In the genomic region with DNA sequence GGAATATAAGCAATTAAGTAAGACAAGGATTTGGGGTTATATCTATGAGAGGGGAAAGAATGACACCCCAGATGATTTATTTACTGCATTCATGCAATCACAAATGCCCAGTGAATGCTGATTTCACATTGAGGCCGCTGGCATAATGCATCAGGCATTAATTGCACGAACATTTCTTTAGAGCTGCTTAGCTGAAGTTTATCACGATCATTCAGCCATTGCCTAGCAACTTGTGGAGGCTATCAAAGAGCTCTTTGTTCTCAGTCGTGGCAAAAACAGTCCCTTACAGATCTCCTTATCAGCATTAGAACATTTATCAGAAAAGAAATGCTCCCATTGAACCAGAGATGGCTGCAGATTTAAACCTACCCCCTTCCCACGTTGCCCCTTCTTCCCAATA, we compare ENCODE assay signal across 22 cellular contexts.
DNase-seq lines count a peak whose midpoint lies in the region; ATAC-seq and TF ChIP-seq lines count a peak whose summit lies in the region.
"Had no signal": no experiment of that assay in that cellular context is flagged by ENCODE, and none has a peak within 500 bp of the region (broad histone marks: within the 10 kb centered on the region; RNA-seq: fewer than 3 reads in every experiment).

No MANE protein-coding gene starts in this region.

- no peaks in the 10 kb centered on the region for H3K9me3 Mint-ChIP-seq in T-cell
- H3K9me3 Mint-ChIP-seq: activated CD4-positive, alpha-beta memory T cell treated with anti-CD3 and anti-CD28 coated beads, Interleukin-2, amount 10 ng/mL, durations not matched to agents 7 days and 5 days; CD4-positive, alpha-beta memory T cell; dendritic cell treated with granulocyte-macrophage colony-stimulating factor and Interleukin-4, amounts not matched to agents 40 ng/mL and 50 ng/mL, for 4 days; natural killer cell; T-helper 1 cell treated with Interleukin-12 subunit alpha and Interleukin-12 subunit beta and Interleukin-4 antibody, amounts not matched to agents 30 μg/mL and 1 μg/mL, for 36 hours had no signal

- no peak for TF ChIP-seq CTCF in heart right ventricle (IDR thresholded peaks at IDR 0.05)
- TF ChIP-seq CTCF in tibial nerve (IDR thresholded peaks at IDR 0.05), result no peak

- H3K4me1 Mint-ChIP-seq in T-cell, result no peaks in the 10 kb centered on the region
- H3K4me1 Mint-ChIP-seq: activated CD4-positive, alpha-beta memory T cell treated with anti-CD3 and anti-CD28 coated beads, Interleukin-2, amount 10 ng/mL, durations not matched to agents 7 days and 5 days; CD4-positive, alpha-beta memory T cell; natural killer cell had no signal

- H3K4me1 ChIP-seq in heart right ventricle (peaks cover 0 to 14% (median 8%) of the 10 kb centered on the region in 9 donors), muscle layer of duodenum (ENCODE audit: control insufficient read depth in 1 of 2, insufficient read depth in 2 of 2, low read length in 2 of 2) (no peaks in the 10 kb centered on the region), tibial nerve (peaks cover 0 to 10% (median 4%) of the 10 kb centered on the region in 4 donors)
- H3K4me1 ChIP-seq: gastrocnemius medialis, tibial artery had no signal

- 35 to 47% methylated on average over 5 of the region's 5 CpGs for WGBS in heart right ventricle, 2 donors
- WGBS in tibial nerve, 2 donors, result 37 to 40% methylated on average over 5 of the region's 5 CpGs

- ATAC-seq in Right ventricle myocardium inferior (peak; percentile 55), heart right ventricle (no peak), T-cell (replicated peaks in 1 of 4) (no peak)
- ATAC-seq: gastrocnemius medialis, natural killer cell, psoas muscle had no signal

- H3K27me3 ChIP-seq in heart right ventricle (no peaks in the 10 kb centered on the region), muscle layer of duodenum (ENCODE audit: low read depth, low read length) (no peaks in the 10 kb centered on the region), tibial nerve (no peaks in the 10 kb centered on the region)
- H3K27me3 ChIP-seq: gastrocnemius medialis, tibial artery had no signal

- no peaks in the 10 kb centered on the region for H3K36me3 ChIP-seq in heart right ventricle
- no peaks in the 10 kb centered on the region for H3K36me3 ChIP-seq in muscle layer of duodenum (ENCODE audit: control insufficient read depth in 1 of 2, insufficient read depth in 2 of 2, low read length in 2 of 2)
- no peaks in the 10 kb centered on the region for H3K36me3 ChIP-seq in tibial nerve
- H3K36me3 ChIP-seq: gastrocnemius medialis, tibial artery had no signal

- H3K4me3 ChIP-seq in heart right ventricle (no peak overlapping the region), muscle layer of duodenum (ENCODE audit: low read depth in 1 of 2, low read length in 2 of 2) (no peak overlapping the region), tibial nerve (no peak overlapping the region)
- H3K4me3 ChIP-seq: gastrocnemius medialis, psoas muscle, tibial artery had no signal

- intact Hi-C loops in Right ventricle myocardium inferior (cut with DNase I), result no loop called here
- intact Hi-C loops in heart right ventricle (cut with DNase I), result no loop called here

- H3K36me3 Mint-ChIP-seq in T-cell, result no peaks in the 10 kb centered on the region
- H3K36me3 Mint-ChIP-seq: CD4-positive, alpha-beta memory T cell; natural killer cell had no signal

- no peak overlapping the region for H3K27ac Mint-ChIP-seq in T-cell
- H3K27ac Mint-ChIP-seq: activated CD4-positive, alpha-beta memory T cell treated with anti-CD3 and anti-CD28 coated beads, Interleukin-2, amount 10 ng/mL, durations not matched to agents 7 days and 5 days; CD4-positive, alpha-beta memory T cell; dendritic cell treated with granulocyte-macrophage colony-stimulating factor and Interleukin-4, amounts not matched to agents 40 ng/mL and 50 ng/mL, for 4 days; natural killer cell; T-helper 1 cell treated with Interleukin-12 subunit alpha and Interleukin-12 subunit beta and Interleukin-4 antibody, amounts not matched to agents 30 μg/mL and 1 μg/mL, for 36 hours had no signal

- DNase-seq in Right ventricle myocardium inferior (ENCODE audit: missing footprints), result no peak
- no peak for DNase-seq in heart right ventricle
- peak; percentile 60 for DNase-seq in epidermal melanocyte (ENCODE audit: insufficient read length, low spot score)
- no peak for DNase-seq in tibial nerve (ENCODE audit: low spot score in 2 of 2)
- DNase-seq in OCI-M1 (lab: John Stamatoyannopoulos, UW), result no peak
- no peak for DNase-seq in T-cell
- no peak for DNase-seq in AG20443 (ENCODE audit: low spot score)
- DNase-seq: activated CD4-positive, alpha-beta memory T cell treated with anti-CD3 and anti-CD28 coated beads, Interleukin-2, amount 10 ng/mL, durations not matched to agents 7 days and 5 days; activated naive CD4-positive, alpha-beta T cell treated with anti-CD3 and anti-CD28 coated beads, Interleukin-2, amount 50 U/mL, for 16 hours; activated T-cell treated with anti-CD3 and anti-CD28 coated beads, Interleukin-2, amount 50 U/mL, for 1 hour; CD4-positive, alpha-beta memory T cell; gastrocnemius medialis; IMR-90; MM.1S; natural killer cell; NCI-H345; psoas muscle; tibial artery had no signal

- peaks cover 5 to 7% of the 10 kb centered on the region in 2 donors for H3K27me3 Mint-ChIP-seq in T-cell
- H3K27me3 Mint-ChIP-seq: dendritic cell treated with granulocyte-macrophage colony-stimulating factor and Interleukin-4, amounts not matched to agents 40 ng/mL and 50 ng/mL, for 4 days had no signal

- TF ChIP-seq POLR2A in tibial nerve (IDR thresholded peaks at IDR 0.05), result no peak

- H3K27ac ChIP-seq in heart right ventricle (no peak overlapping the region), muscle layer of duodenum (ENCODE audit: low read length) (peak overlapping the region; percentile 11), tibial nerve (peak overlapping the region in 3 of 4 donors; percentile 26 to 68 (median 56))
- H3K27ac ChIP-seq: epithelial cell of prostate, gastrocnemius medialis, psoas muscle, tibial artery had no signal

- H3K4me3 Mint-ChIP-seq in T-cell, result no peak overlapping the region
- H3K4me3 Mint-ChIP-seq: activated CD4-positive, alpha-beta memory T cell treated with anti-CD3 and anti-CD28 coated beads, Interleukin-2, amount 10 ng/mL, durations not matched to agents 7 days and 5 days; CD4-positive, alpha-beta memory T cell; dendritic cell treated with granulocyte-macrophage colony-stimulating factor and Interleukin-4, amounts not matched to agents 40 ng/mL and 50 ng/mL, for 4 days; natural killer cell; T-helper 1 cell treated with Interleukin-12 subunit alpha and Interleukin-12 subunit beta and Interleukin-4 antibody, amounts not matched to agents 30 μg/mL and 1 μg/mL, for 36 hours had no signal

- peak in 1 of 2 donors; percentile 19 for TF ChIP-seq EP300 in tibial nerve (IDR thresholded peaks at IDR 0.05)

- H3K9me3 ChIP-seq in heart right ventricle (no peaks in the 10 kb centered on the region), muscle layer of duodenum (ENCODE audit: control insufficient read depth in 1 of 2, low read length in 2 of 2) (no peaks in the 10 kb centered on the region), tibial nerve (no peaks in the 10 kb centered on the region)
- H3K9me3 ChIP-seq: gastrocnemius medialis, psoas muscle, tibial artery had no signal

- CTCF ChIA-PET in T-cell (lab: Charles Lee), result no interaction called here

- POLR2A ChIA-PET in T-cell (lab: Charles Lee), result no interaction called here

Comparison
In these comparisons a context has a peak if more than half of its experiments do, and no peak if none do; other contexts are left out.
1. H3K27ac ChIP-seq: peak in muscle layer of duodenum (single experiment) and tibial nerve (3 of 4); none in heart right ventricle (0 of 10).